In genomic region chr4:185357733-185358440, GRCh38 we compare ENCODE assay signal across 1 cellular context.
A peak's percentile ranks its signal among the peaks of the same experiment; 100 is the strongest.
TF ChIP-seq lines count a peak whose summit lies in the region.

No MANE protein-coding gene starts in this region.

TF ChIP-seq in K562, 482 proteins besides CTCF, POLR2A, EP300 and RAD21 (continues in another document):
- TF ChIP-seq NCOR1 (IDR thresholded peaks at IDR 0.05) = peak; percentile 51
- TF ChIP-seq SMARCE1 (IDR thresholded peaks at IDR 0.05) = peak; percentile 75
- TF ChIP-seq, protein P1, sequence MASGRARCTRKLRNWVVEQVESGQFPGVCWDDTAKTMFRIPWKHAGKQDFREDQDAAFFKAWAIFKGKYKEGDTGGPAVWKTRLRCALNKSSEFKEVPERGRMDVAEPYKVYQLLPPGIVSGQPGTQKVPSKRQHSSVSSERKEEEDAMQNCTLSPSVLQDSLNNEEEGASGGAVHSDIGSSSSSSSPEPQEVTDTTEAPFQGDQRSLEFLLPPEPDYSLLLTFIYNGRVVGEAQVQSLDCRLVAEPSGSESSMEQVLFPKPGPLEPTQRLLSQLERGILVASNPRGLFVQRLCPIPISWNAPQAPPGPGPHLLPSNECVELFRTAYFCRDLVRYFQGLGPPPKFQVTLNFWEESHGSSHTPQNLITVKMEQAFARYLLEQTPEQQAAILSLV (tag; IDR thresholded peaks at IDR 0.05) = no peak
- TF ChIP-seq HMBOX1 (IDR thresholded peaks at IDR 0.05) = peak; percentile 61
- no peak for TF ChIP-seq ZNF3 (CRISPR knock-in tag; IDR thresholded peaks at IDR 0.05)
- TF ChIP-seq, protein P2, sequence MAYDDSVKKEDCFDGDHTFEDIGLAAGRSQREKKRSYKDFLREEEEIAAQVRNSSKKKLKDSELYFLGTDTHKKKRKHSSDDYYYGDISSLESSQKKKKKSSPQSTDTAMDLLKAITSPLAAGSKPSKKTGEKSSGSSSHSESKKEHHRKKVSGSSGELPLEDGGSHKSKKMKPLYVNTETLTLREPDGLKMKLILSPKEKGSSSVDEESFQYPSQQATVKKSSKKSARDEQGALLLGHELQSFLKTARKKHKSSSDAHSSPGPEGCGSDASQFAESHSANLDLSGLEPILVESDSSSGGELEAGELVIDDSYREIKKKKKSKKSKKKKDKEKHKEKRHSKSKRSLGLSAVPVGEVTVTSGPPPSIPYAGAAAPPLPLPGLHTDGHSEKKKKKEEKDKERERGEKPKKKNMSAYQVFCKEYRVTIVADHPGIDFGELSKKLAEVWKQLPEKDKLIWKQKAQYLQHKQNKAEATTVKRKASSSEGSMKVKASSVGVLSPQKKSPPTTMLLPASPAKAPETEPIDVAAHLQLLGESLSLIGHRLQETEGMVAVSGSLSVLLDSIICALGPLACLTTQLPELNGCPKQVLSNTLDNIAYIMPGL (CRISPR knock-in tag; IDR thresholded peaks at IDR 0.05) = no peak
- TF ChIP-seq RCOR1 (IDR thresholded peaks at IDR 0.05; ENCODE audit: borderline replicate concordance in 1 of 2, low read depth in 2 of 2, low read length in 2 of 2) = peak in 1 of 2 experiments; percentile 75; a peak in 1 of 4 replicates
- TF ChIP-seq ZKSCAN3 (CRISPR knock-in tag; IDR thresholded peaks at IDR 0.05) = no peak
- TF ChIP-seq ZNF696 (CRISPR knock-in tag; conservative IDR thresholded peaks at IDR 0.05) = no peak
- TF ChIP-seq CREB5 (CRISPR knock-in tag; IDR thresholded peaks at IDR 0.05) = no peak
- peak; percentile 59 for TF ChIP-seq CBFA2T2 (conservative IDR thresholded peaks at IDR 0.05)
- TF ChIP-seq FOXM1 (IDR thresholded peaks at IDR 0.05; ENCODE audit: low read depth) = no peak
- TF ChIP-seq FOXM1 (CRISPR knock-in tag; IDR thresholded peaks at IDR 0.05; ENCODE audit: low read depth) = no peak
- TF ChIP-seq GTF3C2 (IDR thresholded peaks at IDR 0.05; ENCODE audit: borderline replicate concordance, extremely low read depth, insufficient read length) = no peak
- no peak for TF ChIP-seq ZNF282 (CRISPR knock-in tag; IDR thresholded peaks at IDR 0.05)
- TF ChIP-seq STAT5A (IDR thresholded peaks at IDR 0.05; ENCODE audit: borderline replicate concordance, low read length) = no peak
- TF ChIP-seq PHB2 (IDR thresholded peaks at IDR 0.05; ENCODE audit: low read depth) = no peak
- no peak; the same call in 1 of the 2 replicates for TF ChIP-seq PML (IDR thresholded peaks at IDR 0.05; ENCODE audit: low read length)
- no peak for TF ChIP-seq SMAD1 (IDR thresholded peaks at IDR 0.05; ENCODE audit: low read depth, low read length, partially characterized antibody)
- no peak for TF ChIP-seq SIN3A (IDR thresholded peaks at IDR 0.05; ENCODE audit: borderline replicate concordance in 2 of 2, control insufficient read depth in 1 of 2, low read depth in 2 of 2, low read length in 2 of 2)
- TF ChIP-seq BCL6 (CRISPR knock-in tag; IDR thresholded peaks at IDR 0.05) = no peak
- TF ChIP-seq, protein P3, sequence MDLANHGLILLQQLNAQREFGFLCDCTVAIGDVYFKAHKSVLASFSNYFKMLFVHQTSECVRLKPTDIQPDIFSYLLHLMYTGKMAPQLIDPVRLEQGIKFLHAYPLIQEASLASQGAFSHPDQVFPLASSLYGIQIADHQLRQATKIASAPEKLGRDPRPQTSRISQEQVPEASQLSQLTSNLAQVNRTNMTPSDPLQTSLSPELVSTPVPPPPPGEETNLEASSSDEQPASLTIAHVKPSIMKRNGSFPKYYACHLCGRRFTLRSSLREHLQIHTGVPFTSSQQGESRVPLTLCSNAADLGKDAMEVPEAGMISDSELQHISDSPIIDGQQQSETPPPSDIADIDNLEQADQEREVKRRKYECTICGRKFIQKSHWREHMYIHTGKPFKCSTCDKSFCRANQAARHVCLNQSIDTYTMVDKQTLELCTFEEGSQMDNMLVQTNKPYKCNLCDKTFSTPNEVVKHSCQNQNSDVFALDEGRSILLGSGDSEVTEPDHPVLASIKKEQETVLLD (IDR thresholded peaks at IDR 0.05) = 0 out of 2 replicates have a peak, but pooled peaks have one; percentile 30
- TF ChIP-seq ATF4 (CRISPR knock-in tag; IDR thresholded peaks at IDR 0.05) = no peak
- 0 out of 2 replicates have a peak, but pooled peaks have one; percentile 46 for TF ChIP-seq EHMT2 (IDR thresholded peaks at IDR 0.05)
- peak; percentile 36; the same call in 1 of the 2 replicates for TF ChIP-seq GATAD2B (IDR thresholded peaks at IDR 0.05; ENCODE audit: borderline replicate concordance)
- TF ChIP-seq ILK (tag; IDR thresholded peaks at IDR 0.05; ENCODE audit: borderline replicate concordance, low read depth) = no peak
- TF ChIP-seq ATF1 (CRISPR knock-in tag; IDR thresholded peaks at IDR 0.05) = no peak
- TF ChIP-seq ATF1 (tag; IDR thresholded peaks at IDR 0.05) = peak; percentile 6; the same call in 1 of the 2 replicates
- TF ChIP-seq EGR1 (conservative IDR thresholded peaks at IDR 0.05) = no peak
- TF ChIP-seq RBM22 (IDR thresholded peaks at IDR 0.05; ENCODE audit: low read depth, low read length, poor library complexity, severe bottlenecking) = no peak
- TF ChIP-seq, protein P4, sequence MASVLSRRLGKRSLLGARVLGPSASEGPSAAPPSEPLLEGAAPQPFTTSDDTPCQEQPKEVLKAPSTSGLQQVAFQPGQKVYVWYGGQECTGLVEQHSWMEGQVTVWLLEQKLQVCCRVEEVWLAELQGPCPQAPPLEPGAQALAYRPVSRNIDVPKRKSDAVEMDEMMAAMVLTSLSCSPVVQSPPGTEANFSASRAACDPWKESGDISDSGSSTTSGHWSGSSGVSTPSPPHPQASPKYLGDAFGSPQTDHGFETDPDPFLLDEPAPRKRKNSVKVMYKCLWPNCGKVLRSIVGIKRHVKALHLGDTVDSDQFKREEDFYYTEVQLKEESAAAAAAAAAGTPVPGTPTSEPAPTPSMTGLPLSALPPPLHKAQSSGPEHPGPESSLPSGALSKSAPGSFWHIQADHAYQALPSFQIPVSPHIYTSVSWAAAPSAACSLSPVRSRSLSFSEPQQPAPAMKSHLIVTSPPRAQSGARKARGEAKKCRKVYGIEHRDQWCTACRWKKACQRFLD (CRISPR knock-in tag; IDR thresholded peaks at IDR 0.05) = no peak
- 0 out of 2 replicates have a peak, but pooled peaks have one; percentile 13 for TF ChIP-seq FOSL1 (tag; conservative IDR thresholded peaks at IDR 0.05)
- no peak for TF ChIP-seq ZNF785 (CRISPR knock-in tag; IDR thresholded peaks at IDR 0.05)
- no peak for TF ChIP-seq MED1 (CRISPR knock-in tag; IDR thresholded peaks at IDR 0.05; ENCODE audit: borderline replicate concordance)
- TF ChIP-seq RB1 (IDR thresholded peaks at IDR 0.05; ENCODE audit: low read depth) = no peak
- TF ChIP-seq SMARCC2 (IDR thresholded peaks at IDR 0.05; ENCODE audit: low read depth) = peak; percentile 63; the same call in 1 of the 2 replicates
- no peak for TF ChIP-seq KDM2B (CRISPR knock-in tag; IDR thresholded peaks at IDR 0.05)
- TF ChIP-seq ARNT (IDR thresholded peaks at IDR 0.05) = no peak
- no peak for TF ChIP-seq NUFIP1 (IDR thresholded peaks at IDR 0.05; ENCODE audit: partially characterized antibody)
- no peak for TF ChIP-seq SMAD2 (IDR thresholded peaks at IDR 0.05; ENCODE audit: low read depth, low read length)
- TF ChIP-seq ZNF445 (CRISPR knock-in tag; IDR thresholded peaks at IDR 0.05; ENCODE audit: low read depth) = no peak
- TF ChIP-seq CAMTA2 (CRISPR knock-in tag; conservative IDR thresholded peaks at IDR 0.05) = no peak
- no peak for TF ChIP-seq IRF2 (CRISPR knock-in tag; IDR thresholded peaks at IDR 0.05)
- no peak for TF ChIP-seq HDAC8 (tag; IDR thresholded peaks at IDR 0.05)
- TF ChIP-seq, protein P5, sequence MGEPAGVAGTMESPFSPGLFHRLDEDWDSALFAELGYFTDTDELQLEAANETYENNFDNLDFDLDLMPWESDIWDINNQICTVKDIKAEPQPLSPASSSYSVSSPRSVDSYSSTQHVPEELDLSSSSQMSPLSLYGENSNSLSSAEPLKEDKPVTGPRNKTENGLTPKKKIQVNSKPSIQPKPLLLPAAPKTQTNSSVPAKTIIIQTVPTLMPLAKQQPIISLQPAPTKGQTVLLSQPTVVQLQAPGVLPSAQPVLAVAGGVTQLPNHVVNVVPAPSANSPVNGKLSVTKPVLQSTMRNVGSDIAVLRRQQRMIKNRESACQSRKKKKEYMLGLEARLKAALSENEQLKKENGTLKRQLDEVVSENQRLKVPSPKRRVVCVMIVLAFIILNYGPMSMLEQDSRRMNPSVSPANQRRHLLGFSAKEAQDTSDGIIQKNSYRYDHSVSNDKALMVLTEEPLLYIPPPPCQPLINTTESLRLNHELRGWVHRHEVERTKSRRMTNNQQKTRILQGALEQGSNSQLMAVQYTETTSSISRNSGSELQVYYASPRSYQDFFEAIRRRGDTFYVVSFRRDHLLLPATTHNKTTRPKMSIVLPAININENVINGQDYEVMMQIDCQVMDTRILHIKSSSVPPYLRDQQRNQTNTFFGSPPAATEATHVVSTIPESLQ (CRISPR knock-in tag; IDR thresholded peaks at IDR 0.05) = no peak
- TF ChIP-seq ZNF79 (CRISPR knock-in tag; IDR thresholded peaks at IDR 0.05; ENCODE audit: low read depth) = no peak
- TF ChIP-seq, protein P6, sequence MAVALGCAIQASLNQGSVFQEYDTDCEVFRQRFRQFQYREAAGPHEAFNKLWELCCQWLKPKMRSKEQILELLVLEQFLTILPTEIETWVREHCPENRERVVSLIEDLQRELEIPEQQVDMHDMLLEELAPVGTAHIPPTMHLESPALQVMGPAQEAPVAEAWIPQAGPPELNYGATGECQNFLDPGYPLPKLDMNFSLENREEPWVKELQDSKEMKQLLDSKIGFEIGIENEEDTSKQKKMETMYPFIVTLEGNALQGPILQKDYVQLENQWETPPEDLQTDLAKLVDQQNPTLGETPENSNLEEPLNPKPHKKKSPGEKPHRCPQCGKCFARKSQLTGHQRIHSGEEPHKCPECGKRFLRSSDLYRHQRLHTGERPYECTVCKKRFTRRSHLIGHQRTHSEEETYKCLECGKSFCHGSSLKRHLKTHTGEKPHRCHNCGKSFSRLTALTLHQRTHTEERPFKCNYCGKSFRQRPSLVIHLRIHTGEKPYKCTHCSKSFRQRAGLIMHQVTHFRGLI (CRISPR knock-in tag; IDR thresholded peaks at IDR 0.05) = no peak
- no peak for TF ChIP-seq TOE1 (IDR thresholded peaks at IDR 0.05; ENCODE audit: borderline replicate concordance)
- TF ChIP-seq TOE1 (CRISPR knock-in tag; IDR thresholded peaks at IDR 0.05; ENCODE audit: borderline replicate concordance, low read depth) = no peak
- no peak for TF ChIP-seq GATAD2A (IDR thresholded peaks at IDR 0.05)
- TF ChIP-seq, protein P7, sequence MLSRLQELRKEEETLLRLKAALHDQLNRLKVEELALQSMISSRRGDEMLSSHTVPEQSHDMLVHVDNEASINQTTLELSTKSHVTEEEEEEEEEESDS (CRISPR knock-in tag; IDR thresholded peaks at IDR 0.05) = no peak
- TF ChIP-seq KDM1A (IDR thresholded peaks at IDR 0.05) = peak; percentile 42 to 54; a peak in 3 of 4 replicates
- 0 out of 2 replicates have a peak, but pooled peaks have one; percentile 9 for TF ChIP-seq CXXC5 (CRISPR knock-in tag; IDR thresholded peaks at IDR 0.05)
